In the genomic region with DNA sequence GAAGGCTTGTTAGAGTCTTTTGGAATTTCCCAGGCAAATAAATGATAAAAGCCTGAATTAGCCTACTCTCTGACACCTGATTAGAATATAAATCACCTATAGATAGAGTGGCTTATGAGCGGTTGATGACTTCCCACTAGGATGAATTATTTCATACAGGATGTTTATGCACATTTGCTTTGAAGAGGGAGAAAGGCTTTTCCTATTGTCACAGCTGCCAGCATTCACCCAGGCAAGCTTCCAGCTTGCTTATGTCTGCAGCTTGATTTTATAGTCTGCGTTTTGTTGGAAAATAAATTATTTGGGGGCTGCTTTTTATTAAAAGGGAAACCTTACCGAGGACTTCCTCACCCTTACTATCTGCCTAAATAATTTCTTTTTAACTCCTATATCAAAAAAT, we compare ENCODE assay signal across 19 cellular contexts.
"Had no signal": no experiment of that assay in that cellular context is flagged by ENCODE, and none has a peak within 500 bp of the region (broad histone marks: within the 10 kb centered on the region; RNA-seq: fewer than 3 reads in every experiment).

No MANE protein-coding gene starts in this region.

- H3K4me3 ChIP-seq: ascending aorta, breast epithelium, gastroesophageal sphincter, lung, sigmoid colon, spleen, upper lobe of right lung had no signal

- ATAC-seq: activated CD4-positive, alpha-beta T cell treated with anti-CD3 and anti-CD28 coated beads for 36 hours; gastroesophageal sphincter; left colon; stimulated activated naive CD8-positive, alpha-beta T cell treated with anti-CD3 and anti-CD28 coated beads, Interleukin-15, amount 100 ng/mL, for 72 hours; upper lobe of right lung had no signal

- H3K9me3 ChIP-seq: ascending aorta, breast epithelium, gastroesophageal sphincter, neutrophil, sigmoid colon, spleen, upper lobe of right lung had no signal

- H3K36me3 Mint-ChIP-seq: activated naive CD4-positive, alpha-beta T cell treated with anti-CD3 and anti-CD28 coated beads, Interleukin-2, amount 10 ng/mL, durations not matched to agents 7 days and 5 days; naive B cell had no signal

- H3K4me3 Mint-ChIP-seq: activated CD4-positive, alpha-beta memory T cell treated with anti-CD3 and anti-CD28 coated beads, Interleukin-2, amount 10 ng/mL, durations not matched to agents 7 days and 5 days; activated CD4-positive, alpha-beta T cell treated with anti-CD3 and anti-CD28 coated beads for 36 hours; activated naive CD4-positive, alpha-beta T cell treated with anti-CD3 and anti-CD28 coated beads, Interleukin-2, amount 10 ng/mL, durations not matched to agents 7 days and 5 days; activated T-cell treated with anti-CD3 and anti-CD28 coated beads, Interleukin-2, amount 50 U/mL, for 24 hours; dendritic cell treated with granulocyte-macrophage colony-stimulating factor and Interleukin-4, amounts not matched to agents 40 ng/mL and 50 ng/mL, for 4 days; naive B cell; stimulated activated naive CD8-positive, alpha-beta T cell treated with anti-CD3 and anti-CD28 coated beads, Interleukin-15, amount 100 ng/mL, for 72 hours had no signal

- H3K27ac Mint-ChIP-seq: activated CD4-positive, alpha-beta memory T cell treated with anti-CD3 and anti-CD28 coated beads, Interleukin-2, amount 10 ng/mL, durations not matched to agents 7 days and 5 days; activated CD4-positive, alpha-beta T cell treated with anti-CD3 and anti-CD28 coated beads for 36 hours; activated naive CD4-positive, alpha-beta T cell treated with anti-CD3 and anti-CD28 coated beads, Interleukin-2, amount 10 ng/mL, durations not matched to agents 7 days and 5 days; activated T-cell treated with anti-CD3 and anti-CD28 coated beads, Interleukin-2, amount 50 U/mL, for 24 hours; dendritic cell treated with granulocyte-macrophage colony-stimulating factor and Interleukin-4, amounts not matched to agents 40 ng/mL and 50 ng/mL, for 4 days; naive B cell; stimulated activated naive CD8-positive, alpha-beta T cell treated with anti-CD3 and anti-CD28 coated beads, Interleukin-15, amount 100 ng/mL, for 72 hours had no signal

- DNase-seq: activated CD4-positive, alpha-beta memory T cell treated with anti-CD3 and anti-CD28 coated beads, Interleukin-2, amount 10 ng/mL, durations not matched to agents 7 days and 5 days; activated CD4-positive, alpha-beta T cell treated with anti-CD3 and anti-CD28 coated beads for 36 hours; activated naive CD4-positive, alpha-beta T cell treated with anti-CD3 and anti-CD28 coated beads, Interleukin-2, amount 10 ng/mL, durations not matched to agents 7 days and 5 days; activated T-cell treated with anti-CD3 and anti-CD28 coated beads, Interleukin-2, amount 50 U/mL, for 24 hours; cerebellar nuclear complex; left colon; naive B cell; sigmoid colon; spleen; stimulated activated CD4-positive, alpha-beta T cell treated with anti-CD3 and anti-CD28 coated beads, Interleukin-1b, Interleukin-23, amount 100 ng/mL, for 48 hours; stimulated activated naive CD8-positive, alpha-beta T cell treated with anti-CD3 and anti-CD28 coated beads, Interleukin-15, amount 100 ng/mL, for 72 hours; upper lobe of right lung had no signal

- H3K27me3 ChIP-seq: ascending aorta, breast epithelium, neutrophil had no signal

- H3K27me3 Mint-ChIP-seq: activated CD4-positive, alpha-beta T cell treated with anti-CD3 and anti-CD28 coated beads for 36 hours; activated T-cell treated with anti-CD3 and anti-CD28 coated beads, Interleukin-2, amount 50 U/mL, for 24 hours; dendritic cell treated with granulocyte-macrophage colony-stimulating factor and Interleukin-4, amounts not matched to agents 40 ng/mL and 50 ng/mL, for 4 days had no signal

- H3K9me3 Mint-ChIP-seq: activated CD4-positive, alpha-beta memory T cell treated with anti-CD3 and anti-CD28 coated beads, Interleukin-2, amount 10 ng/mL, durations not matched to agents 7 days and 5 days; activated naive CD4-positive, alpha-beta T cell treated with anti-CD3 and anti-CD28 coated beads, Interleukin-2, amount 10 ng/mL, durations not matched to agents 7 days and 5 days; activated T-cell treated with anti-CD3 and anti-CD28 coated beads, Interleukin-2, amount 50 U/mL, for 24 hours; dendritic cell treated with granulocyte-macrophage colony-stimulating factor and Interleukin-4, amounts not matched to agents 40 ng/mL and 50 ng/mL, for 4 days; naive B cell; stimulated activated naive CD8-positive, alpha-beta T cell treated with anti-CD3 and anti-CD28 coated beads, Interleukin-15, amount 100 ng/mL, for 72 hours had no signal

- H3K27ac ChIP-seq: ascending aorta, breast epithelium, gastroesophageal sphincter, neutrophil, parathyroid adenoma, sigmoid colon, spleen, upper lobe of right lung had no signal

- H3K36me3 ChIP-seq: ascending aorta, breast epithelium, gastroesophageal sphincter, neutrophil, sigmoid colon, spleen, upper lobe of right lung had no signal

- H3K4me1 Mint-ChIP-seq: activated CD4-positive, alpha-beta memory T cell treated with anti-CD3 and anti-CD28 coated beads, Interleukin-2, amount 10 ng/mL, durations not matched to agents 7 days and 5 days; naive B cell had no signal

- H3K4me1 ChIP-seq: ascending aorta, breast epithelium, gastroesophageal sphincter, parathyroid adenoma, sigmoid colon, upper lobe of right lung had no signal
